In the genomic region with DNA sequence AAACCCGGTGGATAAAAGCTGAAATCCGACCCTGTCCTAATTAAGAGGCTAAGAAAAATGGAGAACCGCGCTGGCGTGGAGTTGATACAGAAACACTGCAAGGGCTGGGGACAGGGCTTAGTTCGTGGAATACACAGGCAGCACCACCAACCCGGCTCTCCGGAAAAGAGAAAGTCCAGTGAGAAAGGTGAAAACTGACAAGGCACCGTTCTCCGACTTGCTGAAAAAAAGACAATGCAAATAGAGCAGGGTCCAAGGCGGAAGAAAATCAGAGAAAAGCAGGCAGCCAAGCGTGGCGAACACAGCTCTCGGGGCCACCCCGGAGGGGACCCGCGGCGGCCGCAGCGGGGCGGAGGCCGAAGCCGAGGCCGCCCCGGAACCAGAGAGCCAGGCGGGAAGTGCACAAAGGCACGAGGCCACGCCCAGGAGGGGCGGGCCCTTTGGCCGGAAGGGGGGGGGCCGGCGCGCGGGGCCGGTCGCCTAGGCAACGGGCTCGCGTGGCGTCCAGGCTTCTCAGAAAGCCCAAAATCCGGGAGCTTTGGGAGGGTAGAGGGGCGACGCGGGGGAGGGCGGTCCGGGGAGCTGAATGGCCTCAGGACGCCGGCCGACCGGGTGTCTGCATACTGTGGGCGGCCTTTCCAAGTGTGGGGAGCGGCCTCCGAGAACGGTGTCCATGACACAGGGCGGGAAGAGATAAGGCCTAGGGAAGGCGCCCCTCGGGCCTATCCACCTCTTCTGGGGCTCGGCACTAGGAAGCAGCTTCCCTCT, we compare ENCODE assay signal across 8 cellular contexts. TPM values are rescaled to one million over a fixed set of nuclear protein-coding genes. Genes with fewer than 3 reads are reported as not detected.
A peak's percentile ranks its signal among the peaks of the same experiment; 100 is the strongest.
DNase-seq lines count a peak whose midpoint lies in the region; ATAC-seq and TF ChIP-seq lines count a peak whose summit lies in the region.

No MANE protein-coding gene starts in this region.

- peaks cover 20 to 38% (median 31%) of the 10 kb centered on the region in 10 experiments for H3K4me1 ChIP-seq in BLaER1 treated with 17β-estradiol and CSF1 and Interleukin-3, amounts not matched to agents 10 nM and 100 nM
- peaks cover 2 to 23% (median 9%) of the 10 kb centered on the region in 4 donors for H3K4me1 ChIP-seq in liver (ENCODE audit: control insufficient read depth in 4 of 4, insufficient read depth in 4 of 4, low read length in 3 of 4)

- H3K27me3 ChIP-seq in BLaER1 treated with 17β-estradiol and CSF1 and Interleukin-3, amounts not matched to agents 10 nM and 100 nM, result no peaks in the 10 kb centered on the region
- no peaks in the 10 kb centered on the region for H3K27me3 ChIP-seq in liver (ENCODE audit: control insufficient read depth in 4 of 4, insufficient read depth in 4 of 4, low read length in 3 of 4)

- TF ChIP-seq CTCF in liver (IDR thresholded peaks at IDR 0.05; ENCODE audit: low read depth, low read length, missing input control), result no peak

- H3K9ac ChIP-seq in BLaER1 treated with 17β-estradiol and CSF1 and Interleukin-3, amounts not matched to agents 10 nM and 100 nM, result peak overlapping the region; percentile 90 to 99 (median 94)
- H3K9ac ChIP-seq in liver (ENCODE audit: low read depth in 1 of 2, low read length in 2 of 2), result peak overlapping the region; percentile 55 to 97

- H3K36me3 ChIP-seq in BLaER1 treated with 17β-estradiol and CSF1 and Interleukin-3, amounts not matched to agents 10 nM and 100 nM, result no peaks in the 10 kb centered on the region
- H3K36me3 ChIP-seq in liver (ENCODE audit: control insufficient read depth in 4 of 4, insufficient read depth in 3 of 4, low read depth in 1 of 4, low read length in 3 of 4), result no peaks in the 10 kb centered on the region

- ATAC-seq in GM19324 (IDR thresholded peaks at IDR 0.05; ENCODE audit: low FRiP score, unreplicated experiment) (peak; percentile 28), HG03457 (IDR thresholded peaks at IDR 0.05; ENCODE audit: unreplicated experiment) (peak; percentile 19)

- peaks cover 15 to 31% (median 16%) of the 10 kb centered on the region in 11 experiments; a peak in 21 of 22 replicates for H4K20me1 ChIP-seq in BLaER1 treated with 17β-estradiol and CSF1 and Interleukin-3, amounts not matched to agents 10 nM and 100 nM

- H3K27ac ChIP-seq in BLaER1 treated with 17β-estradiol and CSF1 and Interleukin-3, amounts not matched to agents 10 nM and 100 nM, result peak overlapping the region; percentile 84 to 99 (median 98)
- peak overlapping the region; percentile 100 for H3K27ac ChIP-seq in liver (ENCODE audit: low read depth in 1 of 2, low read length in 2 of 2)

- under 1% methylated on average over 58 of the region's 58 CpGs for WGBS in liver

- peak overlapping the region; percentile 88 to 100 (median 98) for H3K4me3 ChIP-seq in BLaER1 treated with 17β-estradiol and CSF1 and Interleukin-3, amounts not matched to agents 10 nM and 100 nM
- peak overlapping the region; percentile 73 to 96 (median 80) for H3K4me3 ChIP-seq in liver (ENCODE audit: low read depth in 1 of 3, low read length in 3 of 3)

- no peak for TF ChIP-seq RAD21 in liver (IDR thresholded peaks at IDR 0.05)

- DNase-seq in NCI-H524 treated with DMSO at 0.1 percent for 48 hours (lab: John Stamatoyannopoulos, UW), result peak; percentile 31
- peak; percentile 70 to 74 for DNase-seq in activated CD4-positive, alpha-beta T cell treated with anti-CD3 and anti-CD28 coated beads, Interleukin-2, amount 50 U/mL, for 4 hours
- peak; percentile 82 for DNase-seq in dermis blood vessel endothelial cell
- peak; percentile 83 for DNase-seq in stimulated activated CD4-positive, alpha-beta T cell treated with anti-CD3 and anti-CD28 coated beads, Interleukin-4, amount 100 ng/mL, for 24 hours

- peak overlapping the region; percentile 80 to 95 (median 90) for H3K4me2 ChIP-seq in BLaER1 treated with 17β-estradiol and CSF1 and Interleukin-3, amounts not matched to agents 10 nM and 100 nM

- H3K9me3 ChIP-seq in BLaER1 treated with 17β-estradiol and CSF1 and Interleukin-3, amounts not matched to agents 10 nM and 100 nM (replicated peaks in 1 of 11), result no peaks in the 10 kb centered on the region
- H3K9me3 ChIP-seq in liver (ENCODE audit: control insufficient read depth in 4 of 4, low read length in 3 of 4), result no peaks in the 10 kb centered on the region

TF ChIP-seq in liver, 16 proteins besides CTCF, POLR2A, EP300 and RAD21:
- TF ChIP-seq NR2F2 (IDR thresholded peaks at IDR 0.05) (no peak), HNF4A (conservative IDR thresholded peaks at IDR 0.05) (peak in 1 of 2 donors; percentile 24), RXRA (IDR thresholded peaks at IDR 0.05) (no peak), JUND (IDR thresholded peaks at IDR 0.05) (no peak), FOXA2 (IDR thresholded peaks at IDR 0.05) (no peak), SP1 (IDR thresholded peaks at IDR 0.05) (no peak), GABPA (IDR thresholded peaks at IDR 0.05 in 1 of 2, conservative IDR thresholded peaks at IDR 0.05 in 1 of 2) (no peak), TAF1 (conservative IDR thresholded peaks at IDR 0.05) (peak; percentile 56), EGR1 (IDR thresholded peaks at IDR 0.05; ENCODE audit: low read depth in 2 of 2) (no peak), YY1 (IDR thresholded peaks at IDR 0.05) (peak; percentile 76)
- TF ChIP-seq, protein P1, sequence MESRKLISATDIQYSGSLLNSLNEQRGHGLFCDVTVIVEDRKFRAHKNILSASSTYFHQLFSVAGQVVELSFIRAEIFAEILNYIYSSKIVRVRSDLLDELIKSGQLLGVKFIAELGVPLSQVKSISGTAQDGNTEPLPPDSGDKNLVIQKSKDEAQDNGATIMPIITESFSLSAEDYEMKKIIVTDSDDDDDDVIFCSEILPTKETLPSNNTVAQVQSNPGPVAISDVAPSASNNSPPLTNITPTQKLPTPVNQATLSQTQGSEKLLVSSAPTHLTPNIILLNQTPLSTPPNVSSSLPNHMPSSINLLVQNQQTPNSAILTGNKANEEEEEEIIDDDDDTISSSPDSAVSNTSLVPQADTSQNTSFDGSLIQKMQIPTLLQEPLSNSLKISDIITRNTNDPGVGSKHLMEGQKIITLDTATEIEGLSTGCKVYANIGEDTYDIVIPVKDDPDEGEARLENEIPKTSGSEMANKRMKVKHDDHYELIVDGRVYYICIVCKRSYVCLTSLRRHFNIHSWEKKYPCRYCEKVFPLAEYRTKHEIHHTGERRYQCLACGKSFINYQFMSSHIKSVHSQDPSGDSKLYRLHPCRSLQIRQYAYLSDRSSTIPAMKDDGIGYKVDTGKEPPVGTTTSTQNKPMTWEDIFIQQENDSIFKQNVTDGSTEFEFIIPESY (IDR thresholded peaks at IDR 0.05), result no peak
- TF ChIP-seq, protein P2, sequence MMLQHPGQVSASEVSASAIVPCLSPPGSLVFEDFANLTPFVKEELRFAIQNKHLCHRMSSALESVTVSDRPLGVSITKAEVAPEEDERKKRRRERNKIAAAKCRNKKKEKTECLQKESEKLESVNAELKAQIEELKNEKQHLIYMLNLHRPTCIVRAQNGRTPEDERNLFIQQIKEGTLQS (IDR thresholded peaks at IDR 0.05), result no peak
- TF ChIP-seq, protein P3, sequence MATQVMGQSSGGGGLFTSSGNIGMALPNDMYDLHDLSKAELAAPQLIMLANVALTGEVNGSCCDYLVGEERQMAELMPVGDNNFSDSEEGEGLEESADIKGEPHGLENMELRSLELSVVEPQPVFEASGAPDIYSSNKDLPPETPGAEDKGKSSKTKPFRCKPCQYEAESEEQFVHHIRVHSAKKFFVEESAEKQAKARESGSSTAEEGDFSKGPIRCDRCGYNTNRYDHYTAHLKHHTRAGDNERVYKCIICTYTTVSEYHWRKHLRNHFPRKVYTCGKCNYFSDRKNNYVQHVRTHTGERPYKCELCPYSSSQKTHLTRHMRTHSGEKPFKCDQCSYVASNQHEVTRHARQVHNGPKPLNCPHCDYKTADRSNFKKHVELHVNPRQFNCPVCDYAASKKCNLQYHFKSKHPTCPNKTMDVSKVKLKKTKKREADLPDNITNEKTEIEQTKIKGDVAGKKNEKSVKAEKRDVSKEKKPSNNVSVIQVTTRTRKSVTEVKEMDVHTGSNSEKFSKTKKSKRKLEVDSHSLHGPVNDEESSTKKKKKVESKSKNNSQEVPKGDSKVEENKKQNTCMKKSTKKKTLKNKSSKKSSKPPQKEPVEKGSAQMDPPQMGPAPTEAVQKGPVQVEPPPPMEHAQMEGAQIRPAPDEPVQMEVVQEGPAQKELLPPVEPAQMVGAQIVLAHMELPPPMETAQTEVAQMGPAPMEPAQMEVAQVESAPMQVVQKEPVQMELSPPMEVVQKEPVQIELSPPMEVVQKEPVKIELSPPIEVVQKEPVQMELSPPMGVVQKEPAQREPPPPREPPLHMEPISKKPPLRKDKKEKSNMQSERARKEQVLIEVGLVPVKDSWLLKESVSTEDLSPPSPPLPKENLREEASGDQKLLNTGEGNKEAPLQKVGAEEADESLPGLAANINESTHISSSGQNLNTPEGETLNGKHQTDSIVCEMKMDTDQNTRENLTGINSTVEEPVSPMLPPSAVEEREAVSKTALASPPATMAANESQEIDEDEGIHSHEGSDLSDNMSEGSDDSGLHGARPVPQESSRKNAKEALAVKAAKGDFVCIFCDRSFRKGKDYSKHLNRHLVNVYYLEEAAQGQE (IDR thresholded peaks at IDR 0.05), result peak; percentile 78
TF ChIP-seq in liver: peak in this region for 4.

RNA-seq across cellular contexts. Expression of a gene that starts 1.2 kb away (rescaled TPM):
- total RNA-seq in dermis blood vessel endothelial cell (14.3 and 18.0 TPM in 2 replicates), liver (10 to 100 TPM in 1 of 2 donors, 1 to 10 TPM in 1; 7.5 to 14.1 TPM)
- 10 to 100 TPM in 1 of 2 donors, 1 to 10 TPM in 1; 8.0 to 10.1 TPM for polyA plus RNA-seq in liver

RNA-seq across cellular contexts. Expression of a gene that starts 6.3 kb away (rescaled TPM):
- total RNA-seq in dermis blood vessel endothelial cell (47.6 and 64.1 TPM in 2 replicates), liver (10 to 100 TPM; 28.6 to 32.3 TPM)
- polyA plus RNA-seq in liver, result 10 to 100 TPM; 30.5 to 44.0 TPM

Comparison
In these comparisons a context has a peak if more than half of its experiments do, and no peak if none do; other contexts are left out.
1. Peak in every context shown above with its lines: DNase-seq, ATAC-seq, H3K4me3 ChIP-seq and H3K27ac ChIP-seq.
2. DNase-seq: peak in every context shown above with its lines; median percentile 83 in stimulated activated CD4-positive, alpha-beta T cell treated with anti-CD3 and anti-CD28 coated beads, Interleukin-4, amount 100 ng/mL, for 24 hours; 82 in dermis blood vessel endothelial cell; 72 in activated CD4-positive, alpha-beta T cell treated with anti-CD3 and anti-CD28 coated beads, Interleukin-2, amount 50 U/mL, for 4 hours; 31 in NCI-H524 treated with DMSO at 0.1 percent for 48 hours.